ENCODE assay signal across 1 cellular context in genomic region chr1:30155698-30156097, GRCh38.
DNase-seq lines count a peak whose midpoint lies in the region; TF ChIP-seq lines count a peak whose summit lies in the region.
"Not testable (repeated sequence)": the region's sequence is repeated elsewhere in the genome, so short reads cannot be mapped to it uniquely, and the experiment has no call there.

No MANE protein-coding gene starts in this region.

- not testable (repeated sequence) for DNase-seq in endodermal cell

- H3K27ac ChIP-seq in endodermal cell (ENCODE audit: low read depth, low read length): not testable (repeated sequence)

- TF ChIP-seq CTCF in endodermal cell (conservative IDR thresholded peaks at IDR 0.05): not testable (repeated sequence)

- H3K9ac ChIP-seq in endodermal cell (ENCODE audit: extremely low read depth, low read length, poor library complexity, severe bottlenecking): not testable (repeated sequence)

- H3K36me3 Mint-ChIP-seq in endodermal cell (ENCODE audit: low read depth): peaks cover 38% of the 10 kb centered on the region

- H3K36me3 ChIP-seq in endodermal cell (ENCODE audit: control insufficient read depth, insufficient read depth, low read length): not testable (repeated sequence)

- H3K27me3 ChIP-seq in endodermal cell (ENCODE audit: control insufficient read depth, insufficient read depth, low read length, poor library complexity, severe bottlenecking): not testable (repeated sequence)

- peaks cover 50% of the 10 kb centered on the region for H3K9me3 ChIP-seq in endodermal cell (ENCODE audit: control insufficient read depth, low read length)

- 80 to 96% methylated on average over 1 of the region's 2 CpGs for WGBS in endodermal cell (ENCODE audit: insufficient coverage in 1 of 2, insufficient read length in 1 of 2), 2 experiments

- not testable (repeated sequence) for H3K4me1 ChIP-seq in endodermal cell (ENCODE audit: control insufficient read depth, insufficient read depth, low read length)

- H3K9me3 Mint-ChIP-seq in endodermal cell: peaks cover 63% of the 10 kb centered on the region

- not testable (repeated sequence) for H3K27me3 Mint-ChIP-seq in endodermal cell (ENCODE audit: insufficient read depth)

- peaks cover 20% of the 10 kb centered on the region for H3K4me1 Mint-ChIP-seq in endodermal cell

- H3K27ac Mint-ChIP-seq in endodermal cell: not testable (repeated sequence)

- peak overlapping the region; percentile 27 for H3K4me3 ChIP-seq in endodermal cell (ENCODE audit: low read length)

- not testable (repeated sequence) for H3K4me3 Mint-ChIP-seq in endodermal cell
